ENCODE assay signal across 22 cellular contexts in genomic region chr19:35297922-35298321, GRCh38. TPM values are rescaled to one million over a fixed set of nuclear protein-coding genes. Genes with fewer than 3 reads are reported as not detected.
DNase-seq lines count a peak whose midpoint lies in the region; ATAC-seq, FAIRE-seq and TF ChIP-seq lines count a peak whose summit lies in the region.
"Had no signal": no experiment of that assay in that cellular context is flagged by ENCODE, and none has a peak within 500 bp of the region (broad histone marks: within the 10 kb centered on the region; RNA-seq: fewer than 3 reads in every experiment).

No MANE protein-coding gene starts in this region.

- in situ Hi-C loops in K562 (cut with MboI) = no loop called here

- no peak for TF ChIP-seq RAD21 in K562 (CRISPR knock-in tag; conservative IDR thresholded peaks at IDR 0.05 in 1 of 2, IDR thresholded peaks at IDR 0.05 in 1 of 2)

- no peak for TF ChIP-seq EP300 in K562 (IDR thresholded peaks at IDR 0.05; ENCODE audit: low read length)

- H4K20me1 ChIP-seq in K562 (replicated peaks; ENCODE audit: control insufficient read depth, insufficient read depth, low read length) = no peaks in the 10 kb centered on the region
- H4K20me1 ChIP-seq: BLaER1 treated with 17β-estradiol and CSF1 and Interleukin-3, amounts not matched to agents 10 nM and 100 nM had no signal

- BruUV-seq in K562 (replicated peaks; lab: Mats Ljungman, UMichigan) = no TSS peak

- POLR2A ChIA-PET in HEK293 (lab: Yijun Ruan, JAX) (no interaction called here), K562 (lab: Yijun Ruan, JAX) (no interaction called here)

- no peak overlapping the region; the same call in 1 of the 2 replicates for H3K4me2 ChIP-seq in K562 (ENCODE audit: insufficient read depth, low read length)
- H3K4me2 ChIP-seq: KMS-11, SK-N-SH had no signal

- TF ChIP-seq CTCF in HEK293 (tag by site-specific recombination; IDR thresholded peaks at IDR 0.05) (no peak), K562 (IDR thresholded peaks at IDR 0.05 in 2 of 3, conservative IDR thresholded peaks at IDR 0.05 in 1 of 3; ENCODE audit: insufficient read depth in 2 of 3, low read depth in 1 of 3, low read length in 3 of 3) (no peak)

- ATAC-seq in K562 (no peak), GM21367 (IDR thresholded peaks at IDR 0.05; ENCODE audit: unreplicated experiment) (no peak)
- ATAC-seq: CD8-positive, alpha-beta T cell; T-cell had no signal

- peaks cover 6% of the 10 kb centered on the region for H3K9me1 ChIP-seq in K562 (ENCODE audit: control insufficient read depth, insufficient read depth, low read length)

- no peak for FAIRE-seq in K562 (lab: Jason Lieb, UNC)
- FAIRE-seq: H54 had no signal

- WGBS in K562 (ENCODE audit: insufficient coverage, low coverage, missing lambda C conversion rate) = 76% methylated on average over 2 of the region's 2 CpGs

- no peaks in the 10 kb centered on the region for H3K79me2 ChIP-seq in K562 (ENCODE audit: control insufficient read depth, insufficient read depth, low read length)

- no peak overlapping the region for H3K9ac ChIP-seq in K562 (ENCODE audit: insufficient read depth in 1 of 2, low read depth in 2 of 2, low read length in 2 of 2)
- H3K9ac ChIP-seq: KMS-11, SK-N-SH had no signal

- H3K27me3 ChIP-seq in K562 (ENCODE audit: control insufficient read depth in 2 of 2, insufficient read depth in 2 of 2, low read length in 2 of 2) = peaks cover 2 to 4% of the 10 kb centered on the region in 2 experiments; a peak in 2 of 5 replicates

- intact Hi-C loops in K562 (cut with micrococcal nuclease) = no loop called here

- no peaks in the 10 kb centered on the region for H3K4me1 ChIP-seq in HEK293 (ENCODE audit: control insufficient read depth, insufficient read depth, low read length)
- H3K4me1 ChIP-seq in K562 (replicated peaks in 1 of 2; ENCODE audit: control insufficient read depth in 2 of 2, insufficient read depth in 2 of 2, low read length in 2 of 2) = peaks cover 46 to 69% of the 10 kb centered on the region in 2 experiments

- H3K9me3 ChIP-seq in HEK293 (ENCODE audit: control insufficient read depth, insufficient read depth, low read depth, low read length) (no peaks in the 10 kb centered on the region), K562 (replicated peaks; ENCODE audit: control insufficient read depth, insufficient read depth, low read depth, low read length) (no peaks in the 10 kb centered on the region)
- H3K9me3 ChIP-seq: BLaER1 treated with 17β-estradiol and CSF1 and Interleukin-3, amounts not matched to agents 10 nM and 100 nM; SK-N-SH had no signal

- no peak overlapping the region for H3K4me3 ChIP-seq in HEK293 (ENCODE audit: low read depth, low read length)
- H3K4me3 ChIP-seq in K562 = no peak overlapping the region
- H3K4me3 ChIP-seq: BLaER1 treated with 17β-estradiol and CSF1 and Interleukin-3, amounts not matched to agents 10 nM and 100 nM had no signal

- H3K36me3 ChIP-seq in HEK293 (ENCODE audit: control insufficient read depth in 2 of 2, insufficient read depth in 1 of 2, low read length in 2 of 2) (no peaks in the 10 kb centered on the region; a peak in 1 of 3 replicates), K562 (ENCODE audit: control insufficient read depth, insufficient read depth, low read length) (no peaks in the 10 kb centered on the region)
- H3K36me3 ChIP-seq: BLaER1 treated with 17β-estradiol and CSF1 and Interleukin-3, amounts not matched to agents 10 nM and 100 nM had no signal

- no peak overlapping the region for H2AFZ ChIP-seq in K562 (ENCODE audit: low read depth, low read length)

- H3K27ac ChIP-seq in HEK293 (ENCODE audit: extremely low read depth, low read depth, low read length) = no peak overlapping the region
- H3K27ac ChIP-seq in K562 (ENCODE audit: extremely low read depth, low read depth, low read length) = peak overlapping the region; percentile 20; the same call in 1 of the 3 replicates
- H3K27ac ChIP-seq: KMS-11 had no signal

- TF ChIP-seq POLR2A in K562 (conservative IDR thresholded peaks at IDR 0.05) = no peak

- DNase-seq in K562 (ENCODE audit: extremely low read depth in 1 of 4, low spot score in 3 of 4) = no peak
- no peak for DNase-seq in NCI-H2081 treated with DMSO at 0.1 percent for 48 hours (lab: John Stamatoyannopoulos, UW)
- DNase-seq: Calu3; CD8-positive, alpha-beta T cell; EL; HFFc6; NCI-H1417; NCI-H187; NCI-H2227 treated with DMSO at 0.1 percent for 48 hours; NCI-H510A treated with DMSO at 0.1 percent for 48 hours; NCI-H774; SHP77 treated with DMSO at 0.1 percent for 48 hours; SK-N-SH; T-cell had no signal

- CTCF ChIA-PET in HEK293 (lab: Yijun Ruan, JAX) (no interaction called here), K562 (lab: Yijun Ruan, JAX; ENCODE audit: low intra/inter-chr PET ratio) (no interaction called here)

RNA-seq across cellular contexts. Expression of gene MAG, which starts 6.0 kb away (rescaled TPM):
- 9.6 and 21.9 TPM in 2 replicates for total RNA-seq in K562 (2011; cell fraction: chromatin; rRNA removed; ENCODE audit: low replicate concordance)
- 25.2 and 25.7 TPM in 2 replicates for total RNA-seq in K562 (2011; cell fraction: nucleolus; rRNA removed)
- 12.0 and 17.2 TPM in 2 replicates for total RNA-seq in K562 (2011; cell fraction: nucleoplasm; rRNA removed)
- 6.3 and 9.0 TPM in 2 replicates for total RNA-seq in K562 (2014; rRNA removed)
- total RNA-seq in K562 (2014; rRNA removed; fragmentation: Illumina TruSeq; extraction: Trizol) = 0.67 and 1.1 TPM in 2 replicates
- 2.8 and 4.6 TPM in 2 replicates for total RNA-seq in K562 (2015; rRNA removed; fragmentation: Illumina TruSeq; extraction: Trizol)
- 6.4 and 7.7 TPM in 2 replicates for total RNA-seq in K562 (2021)
- 1.4 and 1.6 TPM in 2 replicates for polyA plus RNA-seq in K562 (2011; rRNA removed)
- polyA plus RNA-seq in K562 (2011; cell fraction: cytosol; rRNA removed) = 1.6 and 6.7 TPM in 2 replicates
- 1.9 and 8.2 TPM in 2 replicates for polyA plus RNA-seq in K562 (2011; cell fraction: nucleus; rRNA removed)
- polyA plus RNA-seq in K562 (2012) = 2.3 and 5.2 TPM in 2 replicates
- 0.61 and 3.3 TPM in 2 replicates for polyA plus RNA-seq in K562 (2014; fragmentation: Illumina TruSeq; extraction: Trizol)
- polyA plus RNA-seq in K562 (2014; fragmentation: Nextera tagmentation; extraction: Ambion mirVana) = under 1 TPM; 0.11 to 0.39 TPM
- polyA plus RNA-seq in K562 (2014; rRNA removed) = 2.9 and 10.0 TPM in 2 replicates
- 1.4 TPM in 1 of 2 replicates, not detected in the other for polyA minus RNA-seq in K562 (2011; rRNA and poly(A)+ RNA removed)
- 3.0 and 8.6 TPM in 2 replicates for polyA minus RNA-seq in K562 (2011; cell fraction: cytosol; rRNA and poly(A)+ RNA removed)
- 3.8 and 6.6 TPM in 2 replicates for polyA minus RNA-seq in K562 (2011; cell fraction: nucleus; rRNA and poly(A)+ RNA removed)
- total RNA-seq: A673; Calu3; CD8-positive, alpha-beta T cell; HFFc6; M059J; RPMI7951 had no signal
- polyA plus RNA-seq: SK-N-SH had no signal

RNA-seq across cellular contexts. Expression of gene HAMP, which starts 15.6 kb away (rescaled TPM):
- total RNA-seq in K562 (2011; cell fraction: chromatin; rRNA removed; ENCODE audit: low replicate concordance) = 0.25 and 1.3 TPM in 2 replicates
- 1.5 and 2.1 TPM in 2 replicates for total RNA-seq in K562 (2011; cell fraction: nucleolus; rRNA removed)
- 0.84 and 1.9 TPM in 2 replicates for total RNA-seq in K562 (2011; cell fraction: nucleoplasm; rRNA removed)
- not detected in 2 replicates for total RNA-seq in K562 (2014; rRNA removed)
- 0.29 TPM in 1 of 2 replicates, not detected in the other for total RNA-seq in K562 (2014; rRNA removed; fragmentation: Illumina TruSeq; extraction: Trizol)
- 0.57 TPM in 1 of 2 replicates, not detected in the other for total RNA-seq in K562 (2015; rRNA removed; fragmentation: Illumina TruSeq; extraction: Trizol)
- 0.29 TPM in 2 replicates for total RNA-seq in K562 (2021)
- 0.26 and 0.39 TPM in 2 replicates for polyA plus RNA-seq in K562 (2011; rRNA removed)
- 0.74 and 3.9 TPM in 2 replicates for polyA plus RNA-seq in K562 (2011; cell fraction: cytosol; rRNA removed)
- 0.24 and 0.74 TPM in 2 replicates for polyA plus RNA-seq in K562 (2011; cell fraction: nucleus; rRNA removed)
- polyA plus RNA-seq in K562 (2012) = 0.98 and 2.0 TPM in 2 replicates
- 0.64 and 1.1 TPM in 2 replicates for polyA plus RNA-seq in K562 (2014; fragmentation: Illumina TruSeq; extraction: Trizol)
- polyA plus RNA-seq in K562 (2014; fragmentation: Nextera tagmentation; extraction: Ambion mirVana) = 1 to 10 TPM in 1 of 2 experiments, under 1 TPM in 1; 0.65 to 1.0 TPM
- polyA plus RNA-seq in K562 (2014; rRNA removed) = 0.05 and 0.76 TPM in 2 replicates
- 0.11 TPM in 1 of 2 replicates, not detected in the other for polyA minus RNA-seq in K562 (2011; rRNA and poly(A)+ RNA removed)
- 1.6 TPM in 1 of 2 replicates, not detected in the other for polyA minus RNA-seq in K562 (2011; cell fraction: cytosol; rRNA and poly(A)+ RNA removed)
- polyA minus RNA-seq in K562 (2011; cell fraction: nucleus; rRNA and poly(A)+ RNA removed) = 0.11 and 0.67 TPM in 2 replicates
- total RNA-seq: HFFc6, M059J, RPMI7951 had no signal
- polyA plus RNA-seq: SK-N-SH had no signal

RNA-seq across cellular contexts. Expression of gene USF2, which starts 29.2 kb away (rescaled TPM):
- 42.6 and 101 TPM in 2 replicates for total RNA-seq in K562 (2011; cell fraction: chromatin; rRNA removed; ENCODE audit: low replicate concordance)
- 81.1 and 82.5 TPM in 2 replicates for total RNA-seq in K562 (2011; cell fraction: nucleolus; rRNA removed)
- total RNA-seq in K562 (2011; cell fraction: nucleoplasm; rRNA removed) = 54.4 and 62.0 TPM in 2 replicates
- 79.6 and 92.0 TPM in 2 replicates for total RNA-seq in K562 (2014; rRNA removed)
- 27.8 and 31.1 TPM in 2 replicates for total RNA-seq in K562 (2014; rRNA removed; fragmentation: Illumina TruSeq; extraction: Trizol)
- total RNA-seq in K562 (2015; rRNA removed; fragmentation: Illumina TruSeq; extraction: Trizol) = 41.3 and 44.8 TPM in 2 replicates
- total RNA-seq in K562 (2021) = 79.6 and 85.1 TPM in 2 replicates
- polyA plus RNA-seq in K562 (2011; rRNA removed) = 62.5 and 69.2 TPM in 2 replicates
- polyA plus RNA-seq in K562 (2011; cell fraction: cytosol; rRNA removed) = 53.9 and 98.4 TPM in 2 replicates
- polyA plus RNA-seq in K562 (2011; cell fraction: nucleus; rRNA removed) = 102 and 108 TPM in 2 replicates
- 81.4 and 98.5 TPM in 2 replicates for polyA plus RNA-seq in K562 (2012)
- 57.2 and 58.4 TPM in 2 replicates for polyA plus RNA-seq in K562 (2014; fragmentation: Illumina TruSeq; extraction: Trizol)
- polyA plus RNA-seq in K562 (2014; fragmentation: Nextera tagmentation; extraction: Ambion mirVana) = under 1 TPM; 0.27 to 0.34 TPM
- polyA plus RNA-seq in K562 (2014; rRNA removed) = 78.0 and 93.7 TPM in 2 replicates
- 31.5 and 39.4 TPM in 2 replicates for polyA minus RNA-seq in K562 (2011; rRNA and poly(A)+ RNA removed)
- polyA minus RNA-seq in K562 (2011; cell fraction: cytosol; rRNA and poly(A)+ RNA removed) = 28.5 and 53.2 TPM in 2 replicates
- polyA minus RNA-seq in K562 (2011; cell fraction: nucleus; rRNA and poly(A)+ RNA removed) = 21.7 and 31.3 TPM in 2 replicates

RNA-seq across cellular contexts. Expression of gene CD22, which starts 31.1 kb away (rescaled TPM):
- 29.7 and 39.0 TPM in 2 replicates for total RNA-seq in K562 (2011; cell fraction: chromatin; rRNA removed; ENCODE audit: low replicate concordance)
- 22.1 and 24.3 TPM in 2 replicates for total RNA-seq in K562 (2011; cell fraction: nucleolus; rRNA removed)
- total RNA-seq in K562 (2011; cell fraction: nucleoplasm; rRNA removed) = 23.2 and 26.7 TPM in 2 replicates
- total RNA-seq in K562 (2014; rRNA removed) = 5.0 and 5.3 TPM in 2 replicates
- 2.3 and 2.4 TPM in 2 replicates for total RNA-seq in K562 (2014; rRNA removed; fragmentation: Illumina TruSeq; extraction: Trizol)
- total RNA-seq in K562 (2015; rRNA removed; fragmentation: Illumina TruSeq; extraction: Trizol) = 1.7 and 2.1 TPM in 2 replicates
- 3.5 and 5.9 TPM in 2 replicates for total RNA-seq in K562 (2021)
- 2.4 and 4.2 TPM in 2 replicates for polyA plus RNA-seq in K562 (2011; rRNA removed)
- polyA plus RNA-seq in K562 (2011; cell fraction: cytosol; rRNA removed) = 2.3 and 3.4 TPM in 2 replicates
- polyA plus RNA-seq in K562 (2011; cell fraction: nucleus; rRNA removed) = 5.1 and 17.6 TPM in 2 replicates
- 3.0 and 4.6 TPM in 2 replicates for polyA plus RNA-seq in K562 (2012)
- polyA plus RNA-seq in K562 (2014; fragmentation: Illumina TruSeq; extraction: Trizol) = 3.7 and 4.1 TPM in 2 replicates
- under 1 TPM; 0.29 to 0.84 TPM for polyA plus RNA-seq in K562 (2014; fragmentation: Nextera tagmentation; extraction: Ambion mirVana)
- 4.1 and 6.2 TPM in 2 replicates for polyA plus RNA-seq in K562 (2014; rRNA removed)
- 1.4 and 6.6 TPM in 2 replicates for polyA minus RNA-seq in K562 (2011; rRNA and poly(A)+ RNA removed)
- 3.2 TPM in 1 of 2 replicates, not detected in the other for polyA minus RNA-seq in K562 (2011; cell fraction: cytosol; rRNA and poly(A)+ RNA removed)
- polyA minus RNA-seq in K562 (2011; cell fraction: nucleus; rRNA and poly(A)+ RNA removed) = 1.6 and 3.8 TPM in 2 replicates
- total RNA-seq: A673 had no signal

RNA-seq across cellular contexts. Expression of gene LSR, which starts 49.1 kb away (rescaled TPM):
- 30.2 and 123 TPM in 2 replicates for total RNA-seq in K562 (2011; cell fraction: chromatin; rRNA removed; ENCODE audit: low replicate concordance)
- 223 and 260 TPM in 2 replicates for total RNA-seq in K562 (2011; cell fraction: nucleolus; rRNA removed)
- total RNA-seq in K562 (2011; cell fraction: nucleoplasm; rRNA removed) = 130 and 145 TPM in 2 replicates
- total RNA-seq in K562 (2014; rRNA removed) (65.1 and 111 TPM in 2 replicates), K562 (2014; rRNA removed; fragmentation: Illumina TruSeq; extraction: Trizol) (10.1 and 11.3 TPM in 2 replicates), K562 (2015; rRNA removed; fragmentation: Illumina TruSeq; extraction: Trizol) (29.4 and 32.3 TPM in 2 replicates), K562 (2021) (83.3 and 87.9 TPM in 2 replicates)
- polyA plus RNA-seq in K562 (2011; rRNA removed) (19.6 and 42.8 TPM in 2 replicates), K562 (2014; fragmentation: Illumina TruSeq; extraction: Trizol) (28.0 and 61.6 TPM in 2 replicates), K562 (2014; fragmentation: Nextera tagmentation; extraction: Ambion mirVana) (under 1 TPM; 0.44 to 0.66 TPM), K562 (2014; rRNA removed) (39.4 and 47.4 TPM in 2 replicates)
- 24.5 and 85.7 TPM in 2 replicates for polyA plus RNA-seq in K562 (2011; cell fraction: cytosol; rRNA removed)
- polyA plus RNA-seq in K562 (2011; cell fraction: nucleus; rRNA removed) = 44.0 and 102 TPM in 2 replicates
- 77.8 and 93.6 TPM in 2 replicates for polyA plus RNA-seq in K562 (2012)
- 9.4 and 16.2 TPM in 2 replicates for polyA minus RNA-seq in K562 (2011; rRNA and poly(A)+ RNA removed)
- 87.6 and 93.3 TPM in 2 replicates for polyA minus RNA-seq in K562 (2011; cell fraction: cytosol; rRNA and poly(A)+ RNA removed)
- polyA minus RNA-seq in K562 (2011; cell fraction: nucleus; rRNA and poly(A)+ RNA removed) = 61.4 and 69.4 TPM in 2 replicates

Comparison
In these comparisons a context has a peak if more than half of its experiments do, and no peak if none do; other contexts are left out.
1. Of the 44 proteins assayed by ChIP-seq in both K562 and HEK293: peak only in K562: none; only in HEK293: ZBTB1, ZBTB26, ZBTB7A, ZNF121, ZNF146, ZNF175 and 5 more; in both: none; in neither: 32; mixed calls (peak in some experiments, not most) for 1.